In the genomic region with DNA sequence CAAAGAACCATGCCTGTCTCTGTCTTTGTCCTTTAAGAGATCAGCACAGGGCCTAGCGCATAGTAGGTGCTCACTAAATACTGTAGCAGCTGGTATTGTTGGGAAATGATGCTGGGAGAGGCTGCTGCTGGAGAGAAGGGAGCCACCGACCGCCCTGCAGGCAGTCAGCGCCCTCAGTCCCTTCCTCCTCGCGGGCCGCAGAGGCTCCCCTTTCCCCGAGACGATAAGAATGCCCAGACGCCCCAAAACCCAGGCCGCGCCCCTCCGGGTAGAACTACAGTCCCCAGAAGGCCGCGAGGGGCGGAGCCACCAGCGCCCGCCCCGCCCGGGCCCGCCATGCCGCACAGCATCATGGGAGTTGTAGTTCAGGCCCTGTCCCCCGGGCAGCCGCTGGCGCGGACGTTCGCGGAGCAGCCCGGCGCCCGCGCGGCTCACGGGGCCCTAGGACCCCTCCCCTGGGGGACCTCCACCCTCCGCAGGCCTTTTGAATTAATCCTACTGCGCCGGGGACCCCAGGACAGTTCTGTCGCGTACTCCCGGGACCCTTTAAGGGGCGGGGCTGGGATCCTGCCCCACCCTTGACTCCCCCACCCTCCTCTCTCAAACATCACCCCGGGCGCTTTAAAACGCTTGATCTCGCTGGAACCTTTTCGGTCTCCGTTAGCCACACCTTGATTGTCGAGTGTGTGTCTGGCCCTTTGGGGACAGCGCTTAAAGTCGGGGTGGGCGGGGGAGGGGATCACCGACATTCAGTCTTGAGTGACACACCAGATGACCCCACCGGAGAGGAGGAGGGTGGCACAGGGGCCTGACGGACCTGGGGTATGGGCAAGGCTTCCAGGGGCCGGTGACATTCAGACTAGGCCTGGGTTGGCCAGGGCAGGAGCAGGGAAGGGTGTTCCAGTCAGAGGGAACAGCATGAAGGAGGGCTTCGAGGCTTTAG, we compare ENCODE assay signal across 1 cellular context.
TF ChIP-seq lines count a peak whose summit lies in the region.

No MANE protein-coding gene starts in this region.

TF ChIP-seq in HepG2, 621 proteins besides CTCF, POLR2A, EP300 and RAD21 (continued from another document and continues in another):
- TF ChIP-seq, protein P1, sequence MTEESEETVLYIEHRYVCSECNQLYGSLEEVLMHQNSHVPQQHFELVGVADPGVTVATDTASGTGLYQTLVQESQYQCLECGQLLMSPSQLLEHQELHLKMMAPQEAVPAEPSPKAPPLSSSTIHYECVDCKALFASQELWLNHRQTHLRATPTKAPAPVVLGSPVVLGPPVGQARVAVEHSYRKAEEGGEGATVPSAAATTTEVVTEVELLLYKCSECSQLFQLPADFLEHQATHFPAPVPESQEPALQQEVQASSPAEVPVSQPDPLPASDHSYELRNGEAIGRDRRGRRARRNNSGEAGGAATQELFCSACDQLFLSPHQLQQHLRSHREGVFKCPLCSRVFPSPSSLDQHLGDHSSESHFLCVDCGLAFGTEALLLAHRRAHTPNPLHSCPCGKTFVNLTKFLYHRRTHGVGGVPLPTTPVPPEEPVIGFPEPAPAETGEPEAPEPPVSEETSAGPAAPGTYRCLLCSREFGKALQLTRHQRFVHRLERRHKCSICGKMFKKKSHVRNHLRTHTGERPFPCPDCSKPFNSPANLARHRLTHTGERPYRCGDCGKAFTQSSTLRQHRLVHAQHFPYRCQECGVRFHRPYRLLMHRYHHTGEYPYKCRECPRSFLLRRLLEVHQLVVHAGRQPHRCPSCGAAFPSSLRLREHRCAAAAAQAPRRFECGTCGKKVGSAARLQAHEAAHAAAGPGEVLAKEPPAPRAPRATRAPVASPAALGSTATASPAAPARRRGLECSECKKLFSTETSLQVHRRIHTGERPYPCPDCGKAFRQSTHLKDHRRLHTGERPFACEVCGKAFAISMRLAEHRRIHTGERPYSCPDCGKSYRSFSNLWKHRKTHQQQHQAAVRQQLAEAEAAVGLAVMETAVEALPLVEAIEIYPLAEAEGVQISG (CRISPR knock-in tag; IDR thresholded peaks at IDR 0.05) = peak; percentile 80
- TF ChIP-seq NFKBIZ (CRISPR knock-in tag; IDR thresholded peaks at IDR 0.05) = no peak
- no peak for TF ChIP-seq MAFG (CRISPR knock-in tag; IDR thresholded peaks at IDR 0.05)
- no peak for TF ChIP-seq ZNF432 (CRISPR knock-in tag; IDR thresholded peaks at IDR 0.05; ENCODE audit: borderline replicate concordance)
- TF ChIP-seq, protein P2, sequence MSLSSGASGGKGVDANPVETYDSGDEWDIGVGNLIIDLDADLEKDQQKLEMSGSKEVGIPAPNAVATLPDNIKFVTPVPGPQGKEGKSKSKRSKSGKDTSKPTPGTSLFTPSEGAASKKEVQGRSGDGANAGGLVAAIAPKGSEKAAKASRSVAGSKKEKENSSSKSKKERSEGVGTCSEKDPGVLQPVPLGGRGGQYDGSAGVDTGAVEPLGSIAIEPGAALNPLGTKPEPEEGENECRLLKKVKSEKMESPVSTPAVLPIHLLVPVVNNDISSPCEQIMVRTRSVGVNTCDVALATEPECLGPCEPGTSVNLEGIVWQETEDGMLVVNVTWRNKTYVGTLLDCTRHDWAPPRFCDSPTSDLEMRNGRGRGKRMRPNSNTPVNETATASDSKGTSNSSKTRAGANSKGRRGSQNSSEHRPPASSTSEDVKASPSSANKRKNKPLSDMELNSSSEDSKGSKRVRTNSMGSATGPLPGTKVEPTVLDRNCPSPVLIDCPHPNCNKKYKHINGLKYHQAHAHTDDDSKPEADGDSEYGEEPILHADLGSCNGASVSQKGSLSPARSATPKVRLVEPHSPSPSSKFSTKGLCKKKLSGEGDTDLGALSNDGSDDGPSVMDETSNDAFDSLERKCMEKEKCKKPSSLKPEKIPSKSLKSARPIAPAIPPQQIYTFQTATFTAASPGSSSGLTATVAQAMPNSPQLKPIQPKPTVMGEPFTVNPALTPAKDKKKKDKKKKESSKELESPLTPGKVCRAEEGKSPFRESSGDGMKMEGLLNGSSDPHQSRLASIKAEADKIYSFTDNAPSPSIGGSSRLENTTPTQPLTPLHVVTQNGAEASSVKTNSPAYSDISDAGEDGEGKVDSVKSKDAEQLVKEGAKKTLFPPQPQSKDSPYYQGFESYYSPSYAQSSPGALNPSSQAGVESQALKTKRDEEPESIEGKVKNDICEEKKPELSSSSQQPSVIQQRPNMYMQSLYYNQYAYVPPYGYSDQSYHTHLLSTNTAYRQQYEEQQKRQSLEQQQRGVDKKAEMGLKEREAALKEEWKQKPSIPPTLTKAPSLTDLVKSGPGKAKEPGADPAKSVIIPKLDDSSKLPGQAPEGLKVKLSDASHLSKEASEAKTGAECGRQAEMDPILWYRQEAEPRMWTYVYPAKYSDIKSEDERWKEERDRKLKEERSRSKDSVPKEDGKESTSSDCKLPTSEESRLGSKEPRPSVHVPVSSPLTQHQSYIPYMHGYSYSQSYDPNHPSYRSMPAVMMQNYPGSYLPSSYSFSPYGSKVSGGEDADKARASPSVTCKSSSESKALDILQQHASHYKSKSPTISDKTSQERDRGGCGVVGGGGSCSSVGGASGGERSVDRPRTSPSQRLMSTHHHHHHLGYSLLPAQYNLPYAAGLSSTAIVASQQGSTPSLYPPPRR (CRISPR knock-in tag; IDR thresholded peaks at IDR 0.05; ENCODE audit: borderline replicate concordance) = no peak
- 0 out of 2 replicates have a peak, but pooled peaks have one; percentile 36 for TF ChIP-seq MTF2 (CRISPR knock-in tag; IDR thresholded peaks at IDR 0.05; ENCODE audit: borderline replicate concordance)
- no peak for TF ChIP-seq ATF7 (IDR thresholded peaks at IDR 0.05)
- TF ChIP-seq ATF7 (CRISPR knock-in tag; IDR thresholded peaks at IDR 0.05) = no peak
- TF ChIP-seq, protein P3, sequence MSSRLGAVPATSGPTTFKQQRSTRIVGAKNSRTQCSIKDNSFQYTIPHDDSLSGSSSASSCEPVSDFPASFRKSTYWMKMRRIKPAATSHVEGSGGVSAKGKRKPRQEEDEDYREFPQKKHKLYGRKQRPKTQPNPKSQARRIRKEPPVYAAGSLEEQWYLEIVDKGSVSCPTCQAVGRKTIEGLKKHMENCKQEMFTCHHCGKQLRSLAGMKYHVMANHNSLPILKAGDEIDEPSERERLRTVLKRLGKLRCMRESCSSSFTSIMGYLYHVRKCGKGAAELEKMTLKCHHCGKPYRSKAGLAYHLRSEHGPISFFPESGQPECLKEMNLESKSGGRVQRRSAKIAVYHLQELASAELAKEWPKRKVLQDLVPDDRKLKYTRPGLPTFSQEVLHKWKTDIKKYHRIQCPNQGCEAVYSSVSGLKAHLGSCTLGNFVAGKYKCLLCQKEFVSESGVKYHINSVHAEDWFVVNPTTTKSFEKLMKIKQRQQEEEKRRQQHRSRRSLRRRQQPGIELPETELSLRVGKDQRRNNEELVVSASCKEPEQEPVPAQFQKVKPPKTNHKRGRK (CRISPR knock-in tag; IDR thresholded peaks at IDR 0.05) = no peak
- TF ChIP-seq FIP1L1 (IDR thresholded peaks at IDR 0.05; ENCODE audit: borderline replicate concordance, insufficient read depth, low read depth, low read length) = no peak
- no peak for TF ChIP-seq MEIS2 (CRISPR knock-in tag; IDR thresholded peaks at IDR 0.05)
- 0 out of 2 replicates have a peak, but pooled peaks have one; percentile 8 for TF ChIP-seq KDM2A (CRISPR knock-in tag; IDR thresholded peaks at IDR 0.05; ENCODE audit: borderline replicate concordance, low read depth)
- TF ChIP-seq, protein P4, sequence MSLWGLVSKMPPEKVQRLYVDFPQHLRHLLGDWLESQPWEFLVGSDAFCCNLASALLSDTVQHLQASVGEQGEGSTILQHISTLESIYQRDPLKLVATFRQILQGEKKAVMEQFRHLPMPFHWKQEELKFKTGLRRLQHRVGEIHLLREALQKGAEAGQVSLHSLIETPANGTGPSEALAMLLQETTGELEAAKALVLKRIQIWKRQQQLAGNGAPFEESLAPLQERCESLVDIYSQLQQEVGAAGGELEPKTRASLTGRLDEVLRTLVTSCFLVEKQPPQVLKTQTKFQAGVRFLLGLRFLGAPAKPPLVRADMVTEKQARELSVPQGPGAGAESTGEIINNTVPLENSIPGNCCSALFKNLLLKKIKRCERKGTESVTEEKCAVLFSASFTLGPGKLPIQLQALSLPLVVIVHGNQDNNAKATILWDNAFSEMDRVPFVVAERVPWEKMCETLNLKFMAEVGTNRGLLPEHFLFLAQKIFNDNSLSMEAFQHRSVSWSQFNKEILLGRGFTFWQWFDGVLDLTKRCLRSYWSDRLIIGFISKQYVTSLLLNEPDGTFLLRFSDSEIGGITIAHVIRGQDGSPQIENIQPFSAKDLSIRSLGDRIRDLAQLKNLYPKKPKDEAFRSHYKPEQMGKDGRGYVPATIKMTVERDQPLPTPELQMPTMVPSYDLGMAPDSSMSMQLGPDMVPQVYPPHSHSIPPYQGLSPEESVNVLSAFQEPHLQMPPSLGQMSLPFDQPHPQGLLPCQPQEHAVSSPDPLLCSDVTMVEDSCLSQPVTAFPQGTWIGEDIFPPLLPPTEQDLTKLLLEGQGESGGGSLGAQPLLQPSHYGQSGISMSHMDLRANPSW (CRISPR knock-in tag; IDR thresholded peaks at IDR 0.05; ENCODE audit: borderline replicate concordance) = no peak
- TF ChIP-seq ZNF24 (IDR thresholded peaks at IDR 0.05) = no peak
- TF ChIP-seq SP4 (CRISPR knock-in tag; IDR thresholded peaks at IDR 0.05) = peak; percentile 81; the same call in 1 of the 2 replicates
- no peak for TF ChIP-seq BORCS8-MEF2B (CRISPR knock-in tag; IDR thresholded peaks at IDR 0.05)
- no peak for TF ChIP-seq SMYD3 (CRISPR knock-in tag; IDR thresholded peaks at IDR 0.05)
- peak; percentile 95 for TF ChIP-seq YY1 (IDR thresholded peaks at IDR 0.05; ENCODE audit: insufficient read depth, insufficient replicate concordance, low read depth, low read length)
- TF ChIP-seq, protein P5, sequence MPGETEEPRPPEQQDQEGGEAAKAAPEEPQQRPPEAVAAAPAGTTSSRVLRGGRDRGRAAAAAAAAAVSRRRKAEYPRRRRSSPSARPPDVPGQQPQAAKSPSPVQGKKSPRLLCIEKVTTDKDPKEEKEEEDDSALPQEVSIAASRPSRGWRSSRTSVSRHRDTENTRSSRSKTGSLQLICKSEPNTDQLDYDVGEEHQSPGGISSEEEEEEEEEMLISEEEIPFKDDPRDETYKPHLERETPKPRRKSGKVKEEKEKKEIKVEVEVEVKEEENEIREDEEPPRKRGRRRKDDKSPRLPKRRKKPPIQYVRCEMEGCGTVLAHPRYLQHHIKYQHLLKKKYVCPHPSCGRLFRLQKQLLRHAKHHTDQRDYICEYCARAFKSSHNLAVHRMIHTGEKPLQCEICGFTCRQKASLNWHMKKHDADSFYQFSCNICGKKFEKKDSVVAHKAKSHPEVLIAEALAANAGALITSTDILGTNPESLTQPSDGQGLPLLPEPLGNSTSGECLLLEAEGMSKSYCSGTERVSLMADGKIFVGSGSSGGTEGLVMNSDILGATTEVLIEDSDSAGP (CRISPR knock-in tag; IDR thresholded peaks at IDR 0.05; ENCODE audit: borderline replicate concordance) = peak; percentile 99
- TF ChIP-seq REXO4 (CRISPR knock-in tag; IDR thresholded peaks at IDR 0.05; ENCODE audit: borderline replicate concordance) = no peak
- TF ChIP-seq, protein P6, sequence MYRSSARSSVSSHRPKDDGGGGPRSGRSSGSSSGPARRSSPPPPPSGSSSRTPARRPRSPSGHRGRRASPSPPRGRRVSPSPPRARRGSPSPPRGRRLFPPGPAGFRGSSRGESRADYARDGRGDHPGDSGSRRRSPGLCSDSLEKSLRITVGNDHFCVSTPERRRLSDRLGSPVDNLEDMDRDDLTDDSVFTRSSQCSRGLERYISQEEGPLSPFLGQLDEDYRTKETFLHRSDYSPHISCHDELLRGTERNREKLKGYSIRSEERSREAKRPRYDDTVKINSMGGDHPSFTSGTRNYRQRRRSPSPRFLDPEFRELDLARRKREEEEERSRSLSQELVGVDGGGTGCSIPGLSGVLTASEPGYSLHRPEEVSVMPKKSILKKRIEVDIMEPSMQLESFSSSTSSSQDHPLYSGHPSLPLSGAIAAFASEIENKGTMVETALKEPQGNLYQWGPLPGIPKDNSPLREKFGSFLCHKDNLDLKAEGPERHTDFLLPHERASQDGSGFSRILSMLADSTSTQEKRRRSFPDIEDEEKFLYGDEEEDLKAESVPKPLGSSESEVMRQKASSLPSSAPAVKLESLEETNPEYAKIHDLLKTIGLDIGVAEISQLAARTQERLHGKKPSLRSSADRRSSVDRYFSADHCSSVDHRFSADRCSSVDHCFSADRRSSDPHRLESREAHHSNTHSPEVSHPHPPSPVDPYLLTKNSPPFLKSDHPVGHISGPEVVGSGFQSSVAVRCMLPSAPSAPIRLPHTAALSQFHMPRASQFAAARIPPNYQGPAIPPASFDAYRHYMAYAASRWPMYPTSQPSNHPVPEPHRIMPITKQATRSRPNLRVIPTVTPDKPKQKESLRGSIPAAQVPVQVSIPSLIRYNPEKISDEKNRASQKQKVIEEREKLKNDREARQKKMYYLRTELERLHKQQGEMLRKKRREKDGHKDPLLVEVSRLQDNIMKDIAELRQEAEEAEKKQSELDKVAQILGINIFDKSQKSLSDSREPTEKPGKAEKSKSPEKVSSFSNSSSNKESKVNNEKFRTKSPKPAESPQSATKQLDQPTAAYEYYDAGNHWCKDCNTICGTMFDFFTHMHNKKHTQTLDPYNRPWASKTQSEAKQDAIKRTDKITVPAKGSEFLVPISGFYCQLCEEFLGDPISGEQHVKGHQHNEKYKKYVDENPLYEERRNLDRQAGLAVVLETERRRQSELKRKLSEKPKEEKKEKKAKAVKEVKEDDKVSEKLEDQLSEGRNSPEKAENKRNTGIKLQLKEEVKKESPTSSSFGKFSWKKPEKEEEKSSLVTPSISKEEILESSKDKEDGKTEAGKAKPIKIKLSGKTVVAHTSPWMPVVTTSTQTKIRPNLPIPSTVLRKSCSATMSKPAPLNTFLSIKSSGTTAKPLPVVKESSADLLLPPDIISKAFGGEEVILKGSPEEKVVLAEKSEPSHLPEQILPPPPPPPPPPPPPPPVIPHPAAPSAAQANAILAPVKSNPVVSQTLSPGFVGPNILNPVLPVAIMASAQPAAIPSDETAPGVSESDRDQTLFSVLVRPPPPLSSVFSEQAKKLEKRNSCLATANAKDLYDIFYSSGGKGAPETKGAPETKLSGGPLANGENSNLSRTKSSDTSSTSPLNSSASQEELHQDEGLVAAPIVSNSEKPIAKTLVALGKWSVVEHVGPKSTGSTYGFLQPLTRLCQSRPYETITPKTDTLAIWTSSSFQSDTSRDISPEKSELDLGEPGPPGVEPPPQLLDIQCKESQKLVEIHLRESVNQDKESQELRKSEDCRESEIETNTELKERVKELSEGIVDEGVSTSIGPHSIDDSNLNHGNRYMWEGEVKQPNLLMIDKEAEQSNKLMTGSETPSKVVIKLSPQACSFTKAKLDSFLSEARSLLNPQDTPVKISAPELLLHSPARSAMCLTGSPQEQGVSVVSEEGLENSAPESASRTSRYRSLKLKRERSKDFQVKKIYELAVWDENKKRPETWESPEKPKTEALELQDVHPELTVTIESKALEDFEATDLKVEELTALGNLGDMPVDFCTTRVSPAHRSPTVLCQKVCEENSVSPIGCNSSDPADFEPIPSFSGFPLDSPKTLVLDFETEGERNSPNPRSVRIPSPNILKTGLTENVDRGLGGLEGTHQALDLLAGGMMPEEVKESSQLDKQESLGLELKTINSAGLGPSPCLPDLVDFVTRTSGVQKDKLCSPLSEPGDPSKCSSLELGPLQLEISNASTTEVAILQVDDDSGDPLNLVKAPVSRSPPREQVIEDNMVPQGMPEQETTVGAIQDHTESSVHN (CRISPR knock-in tag; IDR thresholded peaks at IDR 0.05) = no peak
- no peak for TF ChIP-seq ATRX (CRISPR knock-in tag; IDR thresholded peaks at IDR 0.05; ENCODE audit: borderline replicate concordance)
- no peak for TF ChIP-seq ZNF326 (CRISPR knock-in tag; IDR thresholded peaks at IDR 0.05; ENCODE audit: borderline replicate concordance)
- TF ChIP-seq U2AF1 (optimal IDR thresholded peaks at IDR 0.05; ENCODE audit: low read depth, low read length) = no peak
